17 cellular contexts compared by ENCODE assay signal in the genomic region with DNA sequence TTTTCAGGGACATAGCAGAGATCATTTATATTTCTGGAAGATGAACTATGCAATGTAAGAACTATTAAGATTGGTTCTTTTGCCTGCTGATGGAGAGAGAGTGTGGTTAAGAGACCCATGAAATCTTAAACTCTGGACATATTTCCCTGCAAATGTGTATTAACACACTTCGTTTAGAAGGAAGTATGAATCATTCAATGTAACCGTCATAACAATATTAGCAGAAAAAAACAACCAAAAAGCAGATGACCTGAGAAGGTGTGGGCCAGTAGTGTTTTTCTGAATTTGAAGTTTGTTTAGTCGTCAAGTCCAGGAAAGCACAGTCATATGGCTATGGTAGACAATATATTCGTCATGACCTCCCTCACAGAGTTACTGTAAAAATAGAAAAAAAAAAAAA. TPM values are rescaled to one million over a fixed set of nuclear protein-coding genes. Genes with fewer than 3 reads are reported as not detected.
DNase-seq lines count a peak whose midpoint lies in the region; ATAC-seq and TF ChIP-seq lines count a peak whose summit lies in the region.
"Had no signal": no experiment of that assay in that cellular context is flagged by ENCODE, and none has a peak within 500 bp of the region (broad histone marks: within the 10 kb centered on the region; RNA-seq: fewer than 3 reads in every experiment).

No MANE protein-coding gene starts in this region.

- no peak overlapping the region; the same call in 1 of the 2 replicates for H3K9ac ChIP-seq in IMR-90 (ENCODE audit: low read depth, low read length)
- H3K9ac ChIP-seq in skeletal muscle satellite cell (ENCODE audit: low read depth, low read length): peak overlapping the region; percentile 71

- no peak overlapping the region for H2AK5ac ChIP-seq in IMR-90 (ENCODE audit: low read depth, low read length)

- peak overlapping the region; percentile 26 for H2BK15ac ChIP-seq in IMR-90 (ENCODE audit: low read depth, low read length)

- peak overlapping the region; percentile 49 for H2BK20ac ChIP-seq in IMR-90 (ENCODE audit: low read depth, low read length)

- H4K20me1 ChIP-seq in IMR-90 (ENCODE audit: insufficient read depth, low read length): no peaks in the 10 kb centered on the region

- TF ChIP-seq POLR2A in IMR-90 (IDR thresholded peaks at IDR 0.05; ENCODE audit: low read depth, low read length) (no peak), spleen (IDR thresholded peaks at IDR 0.05) (no peak)

- no peak for TF ChIP-seq RAD21 in IMR-90 (IDR thresholded peaks at IDR 0.05; ENCODE audit: low read length)

- WGBS in IMR-90 (ENCODE audit: extremely low coverage in 2 of 2, insufficient read length in 1 of 2), 2 experiments: no CpG with 5 or more reads among the region's 4 CpGs
- 50 to 70% (median 60%) methylated on average over 4 of the region's 4 CpGs for WGBS in spleen, 5 donors

- peak overlapping the region; percentile 4 for H3K14ac ChIP-seq in IMR-90 (replicated peaks; ENCODE audit: low read depth, low read length)

- peak overlapping the region; percentile 0; the same call in 1 of the 2 replicates for H3K23ac ChIP-seq in IMR-90 (ENCODE audit: low read depth, low read length)

- H3K27ac ChIP-seq in IMR-90 (ENCODE audit: insufficient read depth, low read length): peak overlapping the region; percentile 10; the same call in 1 of the 2 replicates
- peak overlapping the region in 3 of 8 donors; percentile 1 to 3 (median 3) for H3K27ac ChIP-seq in spleen
- H3K27ac ChIP-seq: coronary artery, gastroesophageal sphincter, WERI-Rb-1 had no signal

- ATAC-seq in IMR-90 (ENCODE audit: low read depth) (peak; percentile 60), sciatic nerve (no peak)
- ATAC-seq: gastroesophageal sphincter, left colon had no signal

- TF ChIP-seq CTCF in IMR-90 (conservative IDR thresholded peaks at IDR 0.05; ENCODE audit: low read depth, low read length): no peak
- TF ChIP-seq CTCF in fibroblast of villous mesenchyme (IDR thresholded peaks at IDR 0.05; ENCODE audit: insufficient read depth, low read depth, low read length): no peak
- TF ChIP-seq CTCF in spleen (IDR thresholded peaks at IDR 0.05 in 8 of 11, conservative IDR thresholded peaks at IDR 0.05 in 3 of 11): no peak

- H3K4me2 ChIP-seq in IMR-90 (ENCODE audit: low read depth, low read length) (peak overlapping the region; percentile 61; the same call in 1 of the 2 replicates), skeletal muscle satellite cell (ENCODE audit: low read length) (peak overlapping the region; percentile 73)

- H4K8ac ChIP-seq in IMR-90 (ENCODE audit: low read depth in 2 of 2, low read length in 2 of 2): peak overlapping the region; percentile 63 to 71

- no peak overlapping the region for H2AFZ ChIP-seq in IMR-90 (replicated peaks; ENCODE audit: low read length, poor library complexity)

- dilution Hi-C loops in IMR-90 (cut with HindIII; ENCODE audit: low sequenced_read_pairs, unreplicated experiment): no loop called here

- H2AK9ac ChIP-seq in IMR-90 (replicated peaks; ENCODE audit: low read depth, low read length, poor library complexity): no peak overlapping the region

- H3K56ac ChIP-seq in IMR-90 (ENCODE audit: extremely low read depth, insufficient read depth, low read length): peak overlapping the region; percentile 61

- BruUV-seq in IMR-90 (replicated peaks; lab: Mats Ljungman, UMichigan): no TSS peak

- intact Hi-C loops in IMR-90 (cut with micrococcal nuclease): no loop called here
- intact Hi-C loops in sciatic nerve (cut with DNase I): no loop called here
- intact Hi-C loops in spleen (cut with DNase I; ENCODE audit: low total_unique reads): no loop called here

- in situ Hi-C loops in IMR-90 (cut with MboI; ENCODE audit: low sequenced_read_pairs): no loop called here

- H3K9me1 ChIP-seq in IMR-90 (ENCODE audit: insufficient read depth, low read length): no peaks in the 10 kb centered on the region

- peak overlapping the region; percentile 89; the same call in 1 of the 2 replicates for H3K18ac ChIP-seq in IMR-90 (ENCODE audit: low read depth, low read length)

- H4K5ac ChIP-seq in IMR-90 (ENCODE audit: low read depth, low read length): peak overlapping the region; percentile 27; the same call in 1 of the 2 replicates

- peak overlapping the region; percentile 50; the same call in 1 of the 2 replicates for H4K91ac ChIP-seq in IMR-90 (ENCODE audit: insufficient read depth, low read depth, low read length)

- H3K4me1 ChIP-seq in IMR-90 (ENCODE audit: control insufficient read depth, insufficient read depth, low read length) (no peaks in the 10 kb centered on the region; the same call in 1 of the 2 replicates), skeletal muscle satellite cell (ENCODE audit: control insufficient read depth, insufficient read depth, low read length) (peaks cover 18% of the 10 kb centered on the region), spleen (no peaks in the 10 kb centered on the region)
- H3K4me1 ChIP-seq: gastroesophageal sphincter had no signal

- H3K79me1 ChIP-seq in IMR-90 (ENCODE audit: low read depth in 1 of 2, low read length in 2 of 2): no peaks in the 10 kb centered on the region

- H3K4ac ChIP-seq in IMR-90 (ENCODE audit: low read depth, low read length): peak overlapping the region; percentile 26; the same call in 1 of the 2 replicates

- DNase-seq in IMR-90 (peak; percentile 61), amniotic epithelial cell (ENCODE audit: low read depth) (peak; percentile 36), fibroblast of villous mesenchyme (ENCODE audit: low read depth) (peak; percentile 37), sciatic nerve (ENCODE audit: low spot score) (no peak), spleen (no peak)
- no peak for DNase-seq in activated CD8-positive, alpha-beta memory T cell treated with anti-CD3 and anti-CD28 coated beads, Interleukin-2, amount 50 U/mL, for 48 hours
- DNase-seq: activated CD8-positive, alpha-beta memory T cell treated with anti-CD3 and anti-CD28 coated beads, Interleukin-2, amount 50 U/mL, for 4 hours; left colon; NCI-H187; SHP77; stimulated activated CD4-positive, alpha-beta T cell treated with anti-CD3 and anti-CD28 coated beads, Interleukin-12 subunit alpha, Interleukin-12 subunit beta, amount 100 ng/mL, for 4 hours; WERI-Rb-1 had no signal

- H3K36me3 ChIP-seq in IMR-90 (ENCODE audit: control insufficient read depth, insufficient read depth, low read length): no peaks in the 10 kb centered on the region
- H3K36me3 ChIP-seq in skeletal muscle satellite cell (ENCODE audit: insufficient read depth, low read length): no peaks in the 10 kb centered on the region
- H3K36me3 ChIP-seq in spleen: no peaks in the 10 kb centered on the region
- H3K36me3 ChIP-seq: gastroesophageal sphincter, WERI-Rb-1 had no signal

- peak overlapping the region; percentile 67 for H2BK120ac ChIP-seq in IMR-90 (ENCODE audit: low read depth, low read length)

- no peak overlapping the region for H3K4me3 ChIP-seq in IMR-90 (ENCODE audit: insufficient read depth, low read depth, low read length)
- H3K4me3 ChIP-seq in fibroblast of villous mesenchyme (ENCODE audit: low read depth, low read length): no peak overlapping the region
- H3K4me3 ChIP-seq in skeletal muscle satellite cell (ENCODE audit: low read length): peak overlapping the region; percentile 42
- H3K4me3 ChIP-seq in spleen: no peak overlapping the region
- H3K4me3 ChIP-seq: coronary artery, gastroesophageal sphincter had no signal

- H3K27me3 ChIP-seq in IMR-90 (ENCODE audit: control insufficient read depth, insufficient read depth, low read length): no peaks in the 10 kb centered on the region
- H3K27me3 ChIP-seq in skeletal muscle satellite cell (ENCODE audit: control insufficient read depth, insufficient read depth, low read length): no peaks in the 10 kb centered on the region
- H3K27me3 ChIP-seq in spleen (replicated peaks in 1 of 7): no peaks in the 10 kb centered on the region
- H3K27me3 ChIP-seq: gastroesophageal sphincter had no signal

- H3K9me3 ChIP-seq in IMR-90 (ENCODE audit: control insufficient read depth, insufficient read depth, low read length): no peaks in the 10 kb centered on the region
- no peaks in the 10 kb centered on the region for H3K9me3 ChIP-seq in skeletal muscle satellite cell (replicated peaks; ENCODE audit: low read length)
- H3K9me3 ChIP-seq in spleen: no peaks in the 10 kb centered on the region
- H3K9me3 ChIP-seq: gastroesophageal sphincter had no signal

- CTCF ChIA-PET in IMR-90 (lab: Yijun Ruan, JAX): interaction anchor here (0.6 kb wide), 2 partner anchors 20 to 109 kb away, joined by 3 read pairs; no protein-coding TSS in a partner anchor

- POLR2A ChIA-PET in IMR-90 (lab: Charles Lee; ENCODE audit: unreplicated experiment): no interaction called here

- H2BK5ac ChIP-seq in IMR-90 (ENCODE audit: low read depth, low read length, poor library complexity, severe bottlenecking): peak overlapping the region; percentile 97

TF ChIP-seq in IMR-90, 13 proteins besides CTCF, POLR2A, EP300 and RAD21:
- no peak for TF ChIP-seq NFE2L2 (IDR thresholded peaks at IDR 0.05; ENCODE audit: low read depth, low read length)
- no peak for TF ChIP-seq CHD1 (IDR thresholded peaks at IDR 0.05; ENCODE audit: low read depth, low read length)
- TF ChIP-seq SMC3 (IDR thresholded peaks at IDR 0.05; ENCODE audit: low read depth, low read length): no peak
- TF ChIP-seq, protein P1, sequence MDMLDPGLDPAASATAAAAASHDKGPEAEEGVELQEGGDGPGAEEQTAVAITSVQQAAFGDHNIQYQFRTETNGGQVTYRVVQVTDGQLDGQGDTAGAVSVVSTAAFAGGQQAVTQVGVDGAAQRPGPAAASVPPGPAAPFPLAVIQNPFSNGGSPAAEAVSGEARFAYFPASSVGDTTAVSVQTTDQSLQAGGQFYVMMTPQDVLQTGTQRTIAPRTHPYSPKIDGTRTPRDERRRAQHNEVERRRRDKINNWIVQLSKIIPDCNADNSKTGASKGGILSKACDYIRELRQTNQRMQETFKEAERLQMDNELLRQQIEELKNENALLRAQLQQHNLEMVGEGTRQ (IDR thresholded peaks at IDR 0.05; ENCODE audit: low read depth, low read length): no peak

RNA-seq across cellular contexts. Expression of a gene that starts 2.5 kb away (rescaled TPM):
- total RNA-seq in IMR-90 (2012; rRNA removed) (not detected in 2 replicates), fibroblast of villous mesenchyme (not detected in 2 replicates), sciatic nerve (not detected), spleen (not detected)
- polyA plus RNA-seq in IMR-90 (2012; rRNA removed) (not detected in 2 replicates), spleen (under 1 TPM in 2 of 3 donors, not detected in 1; 0.02 to 0.06 TPM)
- polyA plus RNA-seq in IMR-90 (2012; cell fraction: cytosol; rRNA removed): not detected in 2 replicates
- not detected in 2 replicates for polyA plus RNA-seq in IMR-90 (2012; cell fraction: nucleus; rRNA removed; ENCODE audit: low replicate concordance)
- total RNA-seq in skeletal muscle satellite cell (2012; rRNA removed): not detected in 2 replicates
- total RNA-seq: left colon, temporal lobe had no signal
- polyA plus RNA-seq: neural cell had no signal

Comparison
In these comparisons a context has a peak if more than half of its experiments do, and no peak if none do; other contexts are left out.
1. DNase-seq: peak in IMR-90 (single experiment), amniotic epithelial cell (single experiment) and fibroblast of villous mesenchyme (single experiment); none in activated CD8-positive, alpha-beta memory T cell treated with anti-CD3 and anti-CD28 coated beads, Interleukin-2, amount 50 U/mL, for 48 hours (single experiment), sciatic nerve (single experiment) and spleen (single experiment).